11 cellular contexts compared by ENCODE assay signal in the genomic region with DNA sequence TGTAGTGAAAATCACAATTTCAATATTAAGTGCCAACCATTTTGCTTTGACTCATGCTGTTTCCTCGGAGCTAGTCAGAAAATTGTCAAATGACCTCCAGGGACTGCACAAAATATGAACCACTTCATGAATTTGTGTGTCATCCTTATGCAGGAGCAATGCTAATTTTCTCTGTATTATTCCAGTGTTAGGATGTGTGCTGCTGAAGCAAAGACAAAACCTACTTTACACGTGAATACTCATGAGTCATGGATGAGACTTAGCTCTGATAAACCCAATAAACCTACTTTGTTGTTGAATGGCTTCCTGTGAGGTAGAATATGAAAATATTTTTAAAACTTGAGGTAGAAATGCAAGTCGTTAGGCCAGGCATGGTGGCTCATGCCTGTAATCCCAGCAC.
"Had no signal": no experiment of that assay in that cellular context is flagged by ENCODE, and none has a peak within 500 bp of the region (broad histone marks: within the 10 kb centered on the region; RNA-seq: fewer than 3 reads in every experiment).

No MANE protein-coding gene starts in this region.

- DNase-seq: activated B cell treated with CpG ODN at 0.5 μM for 24 hours; activated CD4-positive, alpha-beta T cell treated with anti-CD3 and anti-CD28 coated beads, Interleukin-2, amount 50 U/mL, for 1 hour; activated naive CD4-positive, alpha-beta T cell treated with anti-CD3 and anti-CD28 coated beads, Interleukin-2, amount 10 ng/mL, durations not matched to agents 7 days and 5 days; effector memory CD4-positive, alpha-beta T cell; glutamatergic neuron; immature natural killer cell; left colon; naive thymus-derived CD4-positive, alpha-beta T cell; right cardiac atrium; tibial artery; uterus had no signal
